Comparison of ENCODE assay signal across 1 cellular context in genomic region chr11:67503119-67504022, GRCh38.
TF ChIP-seq lines count a peak whose summit lies in the region.

No MANE protein-coding gene starts in this region.

TF ChIP-seq in endothelial cell of umbilical vein, 7 proteins besides CTCF, POLR2A, EP300 and RAD21:
- TF ChIP-seq MAX (IDR thresholded peaks at IDR 0.05; ENCODE audit: insufficient read depth, insufficient read length), result no peak
- no peak for TF ChIP-seq GATA2 (IDR thresholded peaks at IDR 0.05; ENCODE audit: insufficient read depth, insufficient read length, low read depth, low read length)
- no peak for TF ChIP-seq JUN (IDR thresholded peaks at IDR 0.05; ENCODE audit: borderline replicate concordance, insufficient read depth, insufficient read length, low read depth)
- no peak for TF ChIP-seq EZH2 (IDR thresholded peaks at IDR 0.05; ENCODE audit: borderline replicate concordance, low read depth, low read length, severe bottlenecking)
- no peak for TF ChIP-seq MYC (IDR thresholded peaks at IDR 0.05; ENCODE audit: low read depth, low read length)
- TF ChIP-seq POLR2AphosphoS5 (IDR thresholded peaks at IDR 0.05; ENCODE audit: insufficient read depth, low read depth, low read length), result no peak
- TF ChIP-seq FOS (IDR thresholded peaks at IDR 0.05; ENCODE audit: borderline replicate concordance, insufficient read depth, low read length), result no peak
TF ChIP-seq in endothelial cell of umbilical vein: peak in this region for 0.
